In the genomic region with DNA sequence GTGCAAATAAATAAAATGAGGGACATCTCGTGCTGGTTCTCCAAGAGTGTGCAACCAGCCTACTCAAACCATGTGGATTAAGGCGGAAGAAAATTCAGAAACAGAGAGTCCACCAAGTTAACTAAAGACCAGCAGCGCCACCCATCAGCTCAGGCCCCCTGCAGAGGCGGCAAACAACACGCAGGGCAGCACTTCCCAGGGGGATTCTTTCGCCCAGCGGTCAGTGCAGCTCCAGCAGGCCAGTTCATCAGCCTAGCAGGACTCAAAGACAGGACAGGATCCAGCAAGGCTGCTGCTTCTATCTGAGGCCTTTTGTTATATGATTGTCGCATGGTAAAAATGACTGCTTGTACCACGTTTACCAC, we compare ENCODE assay signal across 20 cellular contexts. TPM values are rescaled to one million over a fixed set of nuclear protein-coding genes. Genes with fewer than 3 reads are reported as not detected.
DNase-seq lines count a peak whose midpoint lies in the region; ATAC-seq, FAIRE-seq and TF ChIP-seq lines count a peak whose summit lies in the region.
"Had no signal": no experiment of that assay in that cellular context is flagged by ENCODE, and none has a peak within 500 bp of the region (broad histone marks: within the 10 kb centered on the region; RNA-seq: fewer than 3 reads in every experiment).

No MANE protein-coding gene starts in this region.

- H3K27me3 ChIP-seq in breast epithelium = no peaks in the 10 kb centered on the region
- no peaks in the 10 kb centered on the region for H3K27me3 ChIP-seq in mammary epithelial cell (ENCODE audit: insufficient read depth, low read length)
- no peaks in the 10 kb centered on the region for H3K27me3 ChIP-seq in muscle layer of duodenum (ENCODE audit: low read depth, low read length)
- H3K27me3 ChIP-seq in upper lobe of left lung = no peaks in the 10 kb centered on the region
- H3K27me3 ChIP-seq in GM23248 (replicated peaks; ENCODE audit: insufficient read depth) = no peaks in the 10 kb centered on the region
- H3K27me3 ChIP-seq: heart left ventricle, testis had no signal

- H3K4me2 ChIP-seq in mammary epithelial cell (ENCODE audit: insufficient read depth, low read depth, low read length) (no peak overlapping the region), GM23248 (ENCODE audit: unreplicated experiment) (no peak overlapping the region)

- peaks cover 92% of the 10 kb centered on the region for H3K79me2 ChIP-seq in mammary epithelial cell (ENCODE audit: insufficient read depth, low read length)
- peaks cover 98% of the 10 kb centered on the region for H3K79me2 ChIP-seq in GM23248 (ENCODE audit: insufficient read depth)

- H3K36me3 ChIP-seq in breast epithelium = no peaks in the 10 kb centered on the region
- H3K36me3 ChIP-seq in mammary epithelial cell (ENCODE audit: insufficient read depth, low read length) = no peaks in the 10 kb centered on the region
- no peaks in the 10 kb centered on the region for H3K36me3 ChIP-seq in muscle layer of duodenum (ENCODE audit: control insufficient read depth in 1 of 2, insufficient read depth in 2 of 2, low read length in 2 of 2)
- no peaks in the 10 kb centered on the region for H3K36me3 ChIP-seq in upper lobe of left lung
- H3K36me3 ChIP-seq in GM23248 (ENCODE audit: low read depth) = no peaks in the 10 kb centered on the region
- H3K36me3 ChIP-seq: heart left ventricle had no signal

- H3K4me3 ChIP-seq in breast epithelium (no peak overlapping the region), mammary epithelial cell (replicated peaks in 1 of 3; ENCODE audit: insufficient read depth in 1 of 3, low read depth in 2 of 3, low read length in 3 of 3) (no peak overlapping the region), muscle layer of duodenum (ENCODE audit: low read depth in 1 of 2, low read length in 2 of 2) (no peak overlapping the region), upper lobe of left lung (no peak overlapping the region), GM23248 (no peak overlapping the region)
- H3K4me3 ChIP-seq: GM12878, heart left ventricle, testis had no signal

- H3K9ac ChIP-seq in mammary epithelial cell (ENCODE audit: insufficient read depth, low read length) (no peak overlapping the region), GM23248 (no peak overlapping the region)

- intact Hi-C loops in breast epithelium (cut with DNase I; ENCODE audit: low total_unique reads) (no loop called here), mammary epithelial cell (cut with micrococcal nuclease) (no loop called here)
- intact Hi-C loops in dendritic cell treated with granulocyte-macrophage colony-stimulating factor and Interleukin-4, amounts not matched to agents 40 ng/mL and 50 ng/mL, for 4 days (cut with micrococcal nuclease) = loop anchor here (5.0 kb wide), 1 partner anchor 41 kb away; no protein-coding TSS in a partner anchor
- intact Hi-C loops in activated CD4-positive, alpha-beta T cell treated with anti-CD3 and anti-CD28 coated beads for 36 hours (cut with DNase I, micrococcal nuclease) = loop anchor here in 1 of 2 experiments (5.0 kb wide), 1 partner anchor 44 kb away; no protein-coding TSS in a partner anchor

- no TSS peak for BruUV-seq in mammary epithelial cell (replicated peaks; lab: Mats Ljungman, UMichigan)

- no peak overlapping the region for H3K4me3 Mint-ChIP-seq in dendritic cell treated with granulocyte-macrophage colony-stimulating factor and Interleukin-4, amounts not matched to agents 40 ng/mL and 50 ng/mL, for 4 days
- no peak overlapping the region for H3K4me3 Mint-ChIP-seq in activated CD4-positive, alpha-beta T cell treated with anti-CD3 and anti-CD28 coated beads for 36 hours
- H3K4me3 Mint-ChIP-seq: activated CD4-positive, alpha-beta memory T cell treated with anti-CD3 and anti-CD28 coated beads for 36 hours had no signal

- peaks cover 38% of the 10 kb centered on the region for H3K36me3 Mint-ChIP-seq in dendritic cell treated with granulocyte-macrophage colony-stimulating factor and Interleukin-4, amounts not matched to agents 40 ng/mL and 50 ng/mL, for 4 days (ENCODE audit: low read depth)
- peaks cover 10% of the 10 kb centered on the region for H3K36me3 Mint-ChIP-seq in activated CD4-positive, alpha-beta T cell treated with anti-CD3 and anti-CD28 coated beads for 36 hours (ENCODE audit: low read depth)
- H3K36me3 Mint-ChIP-seq: activated CD4-positive, alpha-beta memory T cell treated with anti-CD3 and anti-CD28 coated beads for 36 hours had no signal

- ATAC-seq in upper lobe of left lung (ENCODE audit: low FRiP score in 2 of 2) = no peak
- ATAC-seq in activated CD4-positive, alpha-beta T cell treated with anti-CD3 and anti-CD28 coated beads for 36 hours = no peak
- ATAC-seq: GM12878, SK-N-SH treated with all-trans-retinoic acid at 6 μM for 48 hours had no signal

- H3K27ac Mint-ChIP-seq in dendritic cell treated with granulocyte-macrophage colony-stimulating factor and Interleukin-4, amounts not matched to agents 40 ng/mL and 50 ng/mL, for 4 days = peak overlapping the region; percentile 76
- no peak overlapping the region for H3K27ac Mint-ChIP-seq in activated CD4-positive, alpha-beta T cell treated with anti-CD3 and anti-CD28 coated beads for 36 hours
- H3K27ac Mint-ChIP-seq: activated CD4-positive, alpha-beta memory T cell treated with anti-CD3 and anti-CD28 coated beads for 36 hours had no signal

- peaks cover 11 to 13% of the 10 kb centered on the region in 2 donors for H3K4me1 ChIP-seq in breast epithelium
- peaks cover 36% of the 10 kb centered on the region for H3K4me1 ChIP-seq in mammary epithelial cell (ENCODE audit: insufficient read depth, low read length)
- peaks cover 27 to 61% of the 10 kb centered on the region in 2 donors for H3K4me1 ChIP-seq in muscle layer of duodenum (ENCODE audit: control insufficient read depth in 1 of 2, insufficient read depth in 2 of 2, low read length in 2 of 2)
- H3K4me1 ChIP-seq in upper lobe of left lung = peaks cover 52 to 69% (median 59%) of the 10 kb centered on the region in 4 donors
- H3K4me1 ChIP-seq in GM23248 (ENCODE audit: insufficient read depth) = peaks cover 43% of the 10 kb centered on the region

- dilution Hi-C loops in mammary epithelial cell (cut with HindIII; ENCODE audit: low sequenced_read_pairs) = no loop called here

- H3K27ac ChIP-seq in breast epithelium = peak overlapping the region; percentile 68 to 74
- H3K27ac ChIP-seq in mammary epithelial cell (ENCODE audit: insufficient read depth, low read depth, low read length) = no peak overlapping the region
- peak overlapping the region; percentile 57 for H3K27ac ChIP-seq in muscle layer of duodenum (ENCODE audit: low read length)
- peak overlapping the region; percentile 71 to 84 (median 82) for H3K27ac ChIP-seq in upper lobe of left lung
- H3K27ac ChIP-seq in GM23248 = no peak overlapping the region
- H3K27ac ChIP-seq: testis had no signal

- no peaks in the 10 kb centered on the region for H3K9me3 ChIP-seq in breast epithelium
- no peaks in the 10 kb centered on the region for H3K9me3 ChIP-seq in mammary epithelial cell (replicated peaks; ENCODE audit: insufficient read depth, low read length)
- H3K9me3 ChIP-seq in muscle layer of duodenum (ENCODE audit: control insufficient read depth in 1 of 2, low read length in 2 of 2) = no peaks in the 10 kb centered on the region
- no peaks in the 10 kb centered on the region for H3K9me3 ChIP-seq in upper lobe of left lung
- no peaks in the 10 kb centered on the region for H3K9me3 ChIP-seq in GM23248 (ENCODE audit: low read depth)
- H3K9me3 ChIP-seq: heart left ventricle, testis had no signal

- TF ChIP-seq CTCF in breast epithelium (IDR thresholded peaks at IDR 0.05) (no peak), mammary epithelial cell (conservative IDR thresholded peaks at IDR 0.05 in 1 of 2, IDR thresholded peaks at IDR 0.05 in 1 of 2; ENCODE audit: extremely low read depth in 1 of 2, insufficient read depth in 1 of 2, low read depth in 1 of 2, low read length in 2 of 2) (no peak), upper lobe of left lung (IDR thresholded peaks at IDR 0.05) (no peak)

- peaks cover 10% of the 10 kb centered on the region; the same call in 1 of the 2 replicates for H3F3A ChIP-seq in GM23248 (ENCODE audit: insufficient read depth)

- H4K20me1 ChIP-seq in mammary epithelial cell (ENCODE audit: insufficient read depth, low read length) (no peaks in the 10 kb centered on the region), GM23248 (ENCODE audit: insufficient read depth) (no peaks in the 10 kb centered on the region)

- DNase-seq in breast epithelium (ENCODE audit: low spot score in 2 of 2) (no peak), mammary epithelial cell (no peak), upper lobe of left lung (no peak), GM12891 (ENCODE audit: insufficient read length, low spot score) (no peak), GM23248 (no peak)
- no peak for DNase-seq in activated CD4-positive, alpha-beta T cell treated with anti-CD3 and anti-CD28 coated beads for 36 hours
- DNase-seq: activated CD4-positive, alpha-beta memory T cell treated with anti-CD3 and anti-CD28 coated beads for 36 hours; activated T-cell treated with anti-CD3 and anti-CD28 coated beads, Interleukin-2, amount 50 U/mL, for 48 hours; erythroblast; HCEC 1CT; NCI-H2029 treated with DMSO at 0.1 percent for 48 hours; NCI-H524 treated with DMSO at 0.1 percent for 48 hours; testis had no signal

- H2AFZ ChIP-seq in mammary epithelial cell (ENCODE audit: low read depth, low read length) (no peak overlapping the region), GM23248 (no peak overlapping the region)

- H3K9me3 Mint-ChIP-seq in dendritic cell treated with granulocyte-macrophage colony-stimulating factor and Interleukin-4, amounts not matched to agents 40 ng/mL and 50 ng/mL, for 4 days = no peaks in the 10 kb centered on the region
- H3K9me3 Mint-ChIP-seq in activated CD4-positive, alpha-beta T cell treated with anti-CD3 and anti-CD28 coated beads for 36 hours (ENCODE audit: low read depth) = no peaks in the 10 kb centered on the region
- H3K9me3 Mint-ChIP-seq: activated CD4-positive, alpha-beta memory T cell treated with anti-CD3 and anti-CD28 coated beads for 36 hours had no signal

- H3K27me3 Mint-ChIP-seq in dendritic cell treated with granulocyte-macrophage colony-stimulating factor and Interleukin-4, amounts not matched to agents 40 ng/mL and 50 ng/mL, for 4 days = no peaks in the 10 kb centered on the region
- H3K27me3 Mint-ChIP-seq in activated CD4-positive, alpha-beta T cell treated with anti-CD3 and anti-CD28 coated beads for 36 hours = no peaks in the 10 kb centered on the region
- H3K27me3 Mint-ChIP-seq: activated CD4-positive, alpha-beta memory T cell treated with anti-CD3 and anti-CD28 coated beads for 36 hours had no signal

- POLR2A ChIA-PET in activated CD4-positive, alpha-beta T cell treated with anti-CD3 and anti-CD28 coated beads for 36 hours (lab: Charles Lee) = no interaction called here

- WGBS in mammary epithelial cell (ENCODE audit: low coverage, missing lambda C conversion rate) = 91% methylated on average over 8 of the region's 9 CpGs
- 75 to 86% methylated on average over 7 to 9 of the region's 9 CpGs for WGBS in upper lobe of left lung, 2 donors
- WGBS in GM23248 (ENCODE audit: low coverage in 1 of 2, low lambda C conversion rate in 2 of 2, missing lambda C conversion rate in 2 of 2), 2 experiments = 91 to 93% methylated on average over 9 of the region's 9 CpGs

- no peak for FAIRE-seq in GM12891 (lab: Jason Lieb, UNC)
- FAIRE-seq: GM12878, islet of Langerhans, TTC549 had no signal

- H3K4me1 Mint-ChIP-seq in dendritic cell treated with granulocyte-macrophage colony-stimulating factor and Interleukin-4, amounts not matched to agents 40 ng/mL and 50 ng/mL, for 4 days (ENCODE audit: low read depth) = peaks cover 89% of the 10 kb centered on the region
- H3K4me1 Mint-ChIP-seq in activated CD4-positive, alpha-beta T cell treated with anti-CD3 and anti-CD28 coated beads for 36 hours = peaks cover 64% of the 10 kb centered on the region

- TF ChIP-seq EP300 in upper lobe of left lung (IDR thresholded peaks at IDR 0.05) = no peak

- in situ Hi-C loops in mammary epithelial cell (cut with MboI; ENCODE audit: low sequenced_read_pairs in 2 of 2) (no loop called here), GM23248 (cut with MboI) (no loop called here)

- CTCF ChIA-PET in mammary epithelial cell (lab: Charles Lee; ENCODE audit: low non-redundant PET) = no interaction called here
- CTCF ChIA-PET in activated CD4-positive, alpha-beta T cell treated with anti-CD3 and anti-CD28 coated beads for 36 hours (lab: Charles Lee) = no interaction called here

- TF ChIP-seq POLR2A in breast epithelium (IDR thresholded peaks at IDR 0.05) (no peak), upper lobe of left lung (IDR thresholded peaks at IDR 0.05) (no peak), GM12891 (IDR thresholded peaks at IDR 0.05; ENCODE audit: low read depth, low read length) (no peak)

- no peaks in the 10 kb centered on the region for H3K9me2 ChIP-seq in GM23248 (ENCODE audit: insufficient read depth)

RNA-seq across cellular contexts. Expression of a gene that starts 51.7 kb away (rescaled TPM):
- total RNA-seq in breast epithelium = 10 to 100 TPM; 43.8 to 82.7 (median 72.4) TPM
- 10 to 100 TPM; 69.8 to 80.0 TPM for total RNA-seq in mammary epithelial cell
- polyA plus RNA-seq in mammary epithelial cell = 64.2 TPM
- polyA minus RNA-seq in mammary epithelial cell = 37.8 TPM
- total RNA-seq in upper lobe of left lung = 100 to 1,000 TPM; 120 to 186 (median 151) TPM
- total RNA-seq in activated CD4-positive, alpha-beta T cell treated with anti-CD3 and anti-CD28 coated beads for 36 hours = 10 to 100 TPM; 27.9 to 28.1 TPM
- polyA plus RNA-seq in GM12891 (2012; ENCODE audit: low read depth, missing spikeins) = 58.1 TPM
- total RNA-seq in GM23248 (2014; rRNA removed; shearing (Covaris generic)) = 35.5 and 43.7 TPM in 2 replicates
- 36.0 and 36.5 TPM in 2 replicates for polyA plus RNA-seq in GM23248 (2016; fragmentation: Nextera tagmentation; extraction: Ambion mirVana)

Comparison
In these comparisons a context has a peak if more than half of its experiments do, and no peak if none do; other contexts are left out.
1. H3K27ac ChIP-seq: peak in breast epithelium (2 of 2), muscle layer of duodenum (single experiment) and upper lobe of left lung (4 of 4); none in mammary epithelial cell (single experiment) and GM23248 (single experiment).